ENCODE assay signal across 15 cellular contexts in the genomic region with DNA sequence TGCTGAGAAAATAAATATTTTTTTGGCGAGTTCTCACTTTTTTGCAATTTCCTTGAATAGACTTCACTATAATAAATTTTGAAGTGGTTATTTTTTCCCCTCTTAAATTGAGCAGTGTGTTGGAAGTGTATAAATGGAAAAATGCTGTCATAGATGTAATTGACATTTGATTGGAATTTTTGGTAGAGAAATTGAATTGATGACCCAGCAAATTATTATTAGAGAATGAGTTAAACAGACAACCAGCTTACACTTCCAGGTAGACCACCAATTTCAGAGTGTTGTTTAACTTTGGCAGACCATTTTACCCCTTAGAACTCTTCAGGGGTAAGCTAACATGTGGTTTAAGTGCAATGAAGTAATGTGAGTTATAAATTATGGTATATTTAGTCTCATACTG. TPM values are rescaled to one million over a fixed set of nuclear protein-coding genes. Genes with fewer than 3 reads are reported as not detected.
DNase-seq lines count a peak whose midpoint lies in the region; ATAC-seq, FAIRE-seq and TF ChIP-seq lines count a peak whose summit lies in the region.
"Had no signal": no experiment of that assay in that cellular context is flagged by ENCODE, and none has a peak within 500 bp of the region (broad histone marks: within the 10 kb centered on the region; RNA-seq: fewer than 3 reads in every experiment).

No MANE protein-coding gene starts in this region.

- no peak for DNase-seq in HepG2 (ENCODE audit: low spot score)
- DNase-seq in right lobe of liver = no peak
- DNase-seq in smooth muscle cell (lab: John Stamatoyannopoulos, UW; ENCODE audit: unreplicated experiment) = no peak
- DNase-seq in chondrocyte (ENCODE audit: low spot score) = no peak
- no peak for DNase-seq in NOMO-1 treated with dmso at 0.1 percent for 144 hours (lab: John Stamatoyannopoulos, UW; ENCODE audit: unreplicated experiment)
- no peak for DNase-seq in D721Med (ENCODE audit: insufficient read length, low spot score)
- DNase-seq: activated naive CD4-positive, alpha-beta T cell treated with Interleukin-2 at 50 U/mL for 16 hours; central memory CD4-positive, alpha-beta T cell; foreskin melanocyte; nucleus accumbens; stimulated activated naive CD4-positive, alpha-beta T cell had no signal

- intact Hi-C loops in HepG2 (cut with micrococcal nuclease; ENCODE audit: unreplicated experiment) (no loop called here), right lobe of liver (cut with DNase I) (no loop called here)

- H3K27me3 Mint-ChIP-seq in brain (peaks cover 9% of the 10 kb centered on the region), chondrocyte (ENCODE audit: low read depth) (no peaks in the 10 kb centered on the region)

- CTCF ChIA-PET in HepG2 (lab: Yijun Ruan, JAX; ENCODE audit: low intra/inter-chr PET ratio, low total read pairs) = no interaction called here

- in situ Hi-C loops in HepG2 (cut with HindIII; ENCODE audit: extremely low pct_ligation_motif_present, low pct_unique_long_range_greater_than_20kb) = no loop called here

- POLR2A ChIA-PET in HepG2 (lab: Yijun Ruan, JAX) = no interaction called here

- TF ChIP-seq RAD21 in HepG2 (CRISPR knock-in tag; IDR thresholded peaks at IDR 0.05) = no peak

- H3K4me1 Mint-ChIP-seq in brain (peaks cover 49% of the 10 kb centered on the region), chondrocyte (ENCODE audit: low read depth) (peaks cover 30% of the 10 kb centered on the region)

- H3K79me2 ChIP-seq in HepG2 (ENCODE audit: insufficient read depth, low read length) = peaks cover 41% of the 10 kb centered on the region
- peaks cover 51% of the 10 kb centered on the region for H3K79me2 ChIP-seq in Loucy (ENCODE audit: insufficient read depth, low read length)
- peaks cover 65% of the 10 kb centered on the region for H3K79me2 ChIP-seq in smooth muscle cell (ENCODE audit: low read depth)

- peaks cover 2% of the 10 kb centered on the region for H4K20me1 ChIP-seq in HepG2 (ENCODE audit: insufficient read depth, low read length)
- no peaks in the 10 kb centered on the region for H4K20me1 ChIP-seq in Loucy (ENCODE audit: insufficient read depth, low read length, poor library complexity, severe bottlenecking)
- peaks cover 54% of the 10 kb centered on the region for H4K20me1 ChIP-seq in smooth muscle cell (ENCODE audit: low read depth)

- H3K4me1 ChIP-seq in HepG2 (ENCODE audit: insufficient read depth, low read length) (peaks cover 39% of the 10 kb centered on the region), right lobe of liver (peaks cover 0 to 14% (median 9%) of the 10 kb centered on the region in 4 donors), Loucy (ENCODE audit: insufficient read depth, low read length, poor library complexity, severe bottlenecking) (peaks cover 16% of the 10 kb centered on the region), smooth muscle cell (ENCODE audit: low read depth) (peaks cover 11% of the 10 kb centered on the region)

- peaks cover 21% of the 10 kb centered on the region for H3K36me3 Mint-ChIP-seq in brain
- H3K36me3 Mint-ChIP-seq in chondrocyte (ENCODE audit: low read depth) = no peaks in the 10 kb centered on the region

- ATAC-seq in HepG2 = no peak
- no peak for ATAC-seq in right lobe of liver

- H3K4me3 Mint-ChIP-seq in brain = peak overlapping the region; percentile 32 to 99 (median 90)
- H3K4me3 Mint-ChIP-seq in chondrocyte (ENCODE audit: unreplicated experiment) = no peak overlapping the region

- TSS peak; percentile 54 for BruUV-seq in HepG2 (replicated peaks; lab: Mats Ljungman, UMichigan)

- H3F3A ChIP-seq in Loucy (ENCODE audit: low read depth) (no peaks in the 10 kb centered on the region), smooth muscle cell (ENCODE audit: low read depth) (no peaks in the 10 kb centered on the region)

- TF ChIP-seq EP300 in HepG2 (IDR thresholded peaks at IDR 0.05; ENCODE audit: low read depth in 2 of 2, low read length in 2 of 2) = no peak
- TF ChIP-seq EP300 in HepG2 (CRISPR knock-in tag; IDR thresholded peaks at IDR 0.05; ENCODE audit: borderline replicate concordance) = no peak

- H3K4me3 ChIP-seq in HepG2 (replicated peaks in 1 of 3; ENCODE audit: insufficient read depth in 1 of 3, low read depth in 2 of 3, low read length in 3 of 3) (peak overlapping the region in 2 of 3 experiments; percentile 99 to 100; a peak in 3 of 6 replicates), right lobe of liver (no peak overlapping the region), Loucy (ENCODE audit: low read length, poor library complexity, severe bottlenecking) (peak overlapping the region; percentile 95), smooth muscle cell (peak overlapping the region; percentile 99)

- FAIRE-seq in HepG2 (lab: Jason Lieb, UNC) (no peak), D721Med (lab: Jason Lieb, UNC) (no peak)
- FAIRE-seq: endometrium had no signal

- H3K9ac ChIP-seq in HepG2 (ENCODE audit: insufficient read depth, low read depth, low read length) (peak overlapping the region; percentile 98; the same call in 1 of the 2 replicates), Loucy (ENCODE audit: low read depth, low read length, poor library complexity, severe bottlenecking) (peak overlapping the region; percentile 95), smooth muscle cell (ENCODE audit: low read depth) (no peak overlapping the region)

- H3K27ac ChIP-seq in HepG2 (ENCODE audit: extremely low read length, insufficient read depth, low read length) (no peak overlapping the region), right lobe of liver (no peak overlapping the region), smooth muscle cell (ENCODE audit: low read depth) (peak overlapping the region; percentile 98)

- no peaks in the 10 kb centered on the region for H3K9me2 ChIP-seq in Loucy (replicated peaks; ENCODE audit: low read depth, low read length)

- H3K36me3 ChIP-seq in HepG2 (replicated peaks in 1 of 2; ENCODE audit: control insufficient read depth in 1 of 2, insufficient read depth in 2 of 2, low read length in 2 of 2) (peaks cover 2 to 7% of the 10 kb centered on the region in 2 experiments; a peak in 2 of 5 replicates), right lobe of liver (peaks cover 0 to 10% (median 0%) of the 10 kb centered on the region in 4 donors), Loucy (ENCODE audit: insufficient read depth, low read length) (no peaks in the 10 kb centered on the region), smooth muscle cell (ENCODE audit: low read depth) (no peaks in the 10 kb centered on the region)

- H3K27me3 ChIP-seq in HepG2 (ENCODE audit: control insufficient read depth in 1 of 2, insufficient read depth in 2 of 2, low read length in 2 of 2) (peaks cover 0 to 3% of the 10 kb centered on the region in 2 experiments; a peak in 1 of 5 replicates), right lobe of liver (no peaks in the 10 kb centered on the region), Loucy (ENCODE audit: insufficient read depth, low read length, poor library complexity, severe bottlenecking) (no peaks in the 10 kb centered on the region), smooth muscle cell (ENCODE audit: low read depth) (no peaks in the 10 kb centered on the region)

- H3K4me2 ChIP-seq in HepG2 (ENCODE audit: low read depth, low read length) (peak overlapping the region; percentile 86), Loucy (ENCODE audit: low read depth, low read length, poor library complexity, severe bottlenecking) (peak overlapping the region; percentile 59), smooth muscle cell (peak overlapping the region; percentile 99)

- H2AFZ ChIP-seq in HepG2 (ENCODE audit: low read length) (no peak overlapping the region), Loucy (ENCODE audit: low read length) (no peak overlapping the region), smooth muscle cell (ENCODE audit: low read depth) (no peak overlapping the region)

- TF ChIP-seq POLR2A in HepG2 (IDR thresholded peaks at IDR 0.05; ENCODE audit: insufficient read depth in 1 of 2, low read depth in 2 of 2, low read length in 2 of 2) (no peak), right lobe of liver (IDR thresholded peaks at IDR 0.05) (no peak)

- 90% methylated on average over 1 of the region's 1 CpG for WGBS in HepG2 (ENCODE audit: low lambda C conversion rate)
- 50% methylated on average over 1 of the region's 1 CpG for WGBS in right lobe of liver (ENCODE audit: insufficient coverage, low coverage, low lambda C conversion rate, missing lambda C conversion rate)
- 100% methylated on average over 1 of the region's 1 CpG for WGBS in smooth muscle cell (ENCODE audit: low lambda C conversion rate)

- TF ChIP-seq CTCF in HepG2 (CRISPR knock-in tag; IDR thresholded peaks at IDR 0.05) (no peak), right lobe of liver (IDR thresholded peaks at IDR 0.05) (no peak), Loucy (conservative IDR thresholded peaks at IDR 0.05; ENCODE audit: low read length) (no peak), brain (conservative IDR thresholded peaks at IDR 0.05) (no peak), smooth muscle cell (IDR thresholded peaks at IDR 0.05; ENCODE audit: borderline replicate concordance, insufficient read depth, poor library complexity, severe bottlenecking) (no peak), chondrocyte (IDR thresholded peaks at IDR 0.05) (no peak), D721Med (IDR thresholded peaks at IDR 0.05; ENCODE audit: insufficient read depth, missing control alignments) (no peak)

- H3K9me3 ChIP-seq in HepG2 (ENCODE audit: low read length) = no peaks in the 10 kb centered on the region
- no peaks in the 10 kb centered on the region for H3K9me3 ChIP-seq in right lobe of liver
- no peaks in the 10 kb centered on the region for H3K9me3 ChIP-seq in Loucy (ENCODE audit: insufficient read depth, low read depth, low read length)
- H3K9me3 ChIP-seq in smooth muscle cell (replicated peaks; ENCODE audit: low read depth) = no peaks in the 10 kb centered on the region
- H3K9me3 ChIP-seq: HAP-1 had no signal

- H3K27ac Mint-ChIP-seq in brain = peak overlapping the region in 1 of 5 experiments; percentile 72
- H3K27ac Mint-ChIP-seq in chondrocyte (ENCODE audit: unreplicated experiment) = no peak overlapping the region

- H3K9me3 Mint-ChIP-seq in brain (peaks cover 0 to 2% (median 0%) of the 10 kb centered on the region in 5 experiments), chondrocyte (ENCODE audit: low read depth) (no peaks in the 10 kb centered on the region)

RNA-seq across cellular contexts. Expression of a gene that starts 1.9 kb away (rescaled TPM):
- 21.5 and 34.3 TPM in 2 replicates for total RNA-seq in HepG2 (2016; rRNA removed; fragmentation: Illumina TruSeq; extraction: Trizol)
- 5.1 and 5.2 TPM in 2 replicates for total RNA-seq in HepG2 (2016; cell fraction: cytosol; rRNA removed; fragmentation: Illumina TruSeq; extraction: Trizol; ENCODE audit: low read depth)
- total RNA-seq in HepG2 (2016; cell fraction: insoluble cytoplasmic fraction; rRNA removed; fragmentation: Illumina TruSeq; extraction: Trizol) = 19.8 and 32.7 TPM in 2 replicates
- total RNA-seq in HepG2 (2016; cell fraction: membrane; rRNA removed; fragmentation: Illumina TruSeq; extraction: Trizol) = 11.2 and 15.4 TPM in 2 replicates
- 39.6 and 43.8 TPM in 2 replicates for total RNA-seq in HepG2 (2016; cell fraction: nucleus; rRNA removed; fragmentation: Illumina TruSeq; extraction: Trizol)
- polyA plus RNA-seq in HepG2 (2011; rRNA removed) = 24.6 and 27.8 TPM in 2 replicates
- polyA plus RNA-seq in HepG2 (2011; cell fraction: cytosol; rRNA removed) = 16.5 and 25.1 TPM in 2 replicates
- 19.3 and 19.4 TPM in 2 replicates for polyA plus RNA-seq in HepG2 (2011; cell fraction: nucleus; rRNA removed)
- 21.3 and 21.7 TPM in 2 replicates for polyA plus RNA-seq in HepG2 (2012)
- 1.8 and 2.0 TPM in 2 replicates for polyA plus RNA-seq in HepG2 (2016; cell fraction: cytosol; fragmentation: Illumina TruSeq; extraction: Trizol; ENCODE audit: low read depth)
- 15.5 and 15.8 TPM in 2 replicates for polyA plus RNA-seq in HepG2 (2016; cell fraction: insoluble cytoplasmic fraction; fragmentation: Illumina TruSeq; extraction: Trizol; ENCODE audit: low read depth)
- 5.3 and 5.5 TPM in 2 replicates for polyA plus RNA-seq in HepG2 (2016; cell fraction: membrane; fragmentation: Illumina TruSeq; extraction: Trizol; ENCODE audit: low read depth)
- polyA plus RNA-seq in HepG2 (2016; cell fraction: nucleus; fragmentation: Illumina TruSeq; extraction: Trizol; ENCODE audit: insufficient read depth, low read depth) = 54.2 and 59.0 TPM in 2 replicates
- polyA minus RNA-seq in HepG2 (2011; rRNA and poly(A)+ RNA removed; ENCODE audit: low replicate concordance) = 38.0 and 49.2 TPM in 2 replicates
- polyA minus RNA-seq in HepG2 (2011; cell fraction: cytosol; rRNA and poly(A)+ RNA removed) = 20.9 and 25.3 TPM in 2 replicates
- 29.5 and 36.7 TPM in 2 replicates for polyA minus RNA-seq in HepG2 (2011; cell fraction: nucleus; rRNA and poly(A)+ RNA removed)
- total RNA-seq in right lobe of liver = 10 to 100 TPM; 17.5 to 23.3 (median 19.8) TPM
- polyA plus RNA-seq in brain (ENCODE audit: insufficient read depth, low read depth, low replicate concordance) = 24.8 TPM
- 51.3 and 59.3 TPM in 2 replicates for total RNA-seq in smooth muscle cell
- polyA plus RNA-seq in smooth muscle cell = 38.2 and 38.3 TPM in 2 replicates
- 40.0 to 45.0 TPM (median 42.5 TPM) in 3 replicates for total RNA-seq in chondrocyte

RNA-seq across cellular contexts. Expression of a gene that starts 33.7 kb away (rescaled TPM):
- 30.7 and 33.8 TPM in 2 replicates for total RNA-seq in HepG2 (2016; rRNA removed; fragmentation: Illumina TruSeq; extraction: Trizol)
- 29.6 and 37.0 TPM in 2 replicates for total RNA-seq in HepG2 (2016; cell fraction: cytosol; rRNA removed; fragmentation: Illumina TruSeq; extraction: Trizol; ENCODE audit: low read depth)
- total RNA-seq in HepG2 (2016; cell fraction: insoluble cytoplasmic fraction; rRNA removed; fragmentation: Illumina TruSeq; extraction: Trizol) = 31.5 and 34.4 TPM in 2 replicates
- 33.2 and 41.2 TPM in 2 replicates for total RNA-seq in HepG2 (2016; cell fraction: membrane; rRNA removed; fragmentation: Illumina TruSeq; extraction: Trizol)
- total RNA-seq in HepG2 (2016; cell fraction: nucleus; rRNA removed; fragmentation: Illumina TruSeq; extraction: Trizol) = 15.1 and 15.7 TPM in 2 replicates
- polyA plus RNA-seq in HepG2 (2011; rRNA removed) = 23.3 and 24.8 TPM in 2 replicates
- polyA plus RNA-seq in HepG2 (2011; cell fraction: cytosol; rRNA removed) = 27.1 and 35.6 TPM in 2 replicates
- polyA plus RNA-seq in HepG2 (2011; cell fraction: nucleus; rRNA removed) = 29.2 and 30.5 TPM in 2 replicates
- polyA plus RNA-seq in HepG2 (2012) = 14.8 and 24.0 TPM in 2 replicates
- 31.8 and 36.4 TPM in 2 replicates for polyA plus RNA-seq in HepG2 (2016; cell fraction: cytosol; fragmentation: Illumina TruSeq; extraction: Trizol; ENCODE audit: low read depth)
- polyA plus RNA-seq in HepG2 (2016; cell fraction: insoluble cytoplasmic fraction; fragmentation: Illumina TruSeq; extraction: Trizol; ENCODE audit: low read depth) = 30.6 and 31.4 TPM in 2 replicates
- polyA plus RNA-seq in HepG2 (2016; cell fraction: membrane; fragmentation: Illumina TruSeq; extraction: Trizol; ENCODE audit: low read depth) = 32.7 and 36.2 TPM in 2 replicates
- 28.4 and 29.1 TPM in 2 replicates for polyA plus RNA-seq in HepG2 (2016; cell fraction: nucleus; fragmentation: Illumina TruSeq; extraction: Trizol; ENCODE audit: insufficient read depth, low read depth)
- polyA minus RNA-seq in HepG2 (2011; rRNA and poly(A)+ RNA removed; ENCODE audit: low replicate concordance) = 13.8 and 44.3 TPM in 2 replicates
- 9.0 and 12.0 TPM in 2 replicates for polyA minus RNA-seq in HepG2 (2011; cell fraction: cytosol; rRNA and poly(A)+ RNA removed)
- 7.7 and 8.2 TPM in 2 replicates for polyA minus RNA-seq in HepG2 (2011; cell fraction: nucleus; rRNA and poly(A)+ RNA removed)
- total RNA-seq in right lobe of liver = 10 to 100 TPM; 28.6 to 73.0 (median 31.3) TPM
- polyA plus RNA-seq in brain (ENCODE audit: insufficient read depth, low read depth, low replicate concordance) = 141 TPM
- total RNA-seq in smooth muscle cell = 107 and 111 TPM in 2 replicates
- polyA plus RNA-seq in smooth muscle cell = 125 and 277 TPM in 2 replicates
- 63.8 to 85.6 TPM (median 65.3 TPM) in 3 replicates for total RNA-seq in chondrocyte

Comparison
In these comparisons a context has a peak if more than half of its experiments do, and no peak if none do; other contexts are left out.
1. H3K4me3 ChIP-seq: peak in HepG2 (2 of 3), Loucy (single experiment) and smooth muscle cell (single experiment); none in right lobe of liver (0 of 3).
2. Peak in every context shown above with its lines, with median percentiles within 50 percentile points of each other: H3K4me2 ChIP-seq.